In the genomic region with DNA sequence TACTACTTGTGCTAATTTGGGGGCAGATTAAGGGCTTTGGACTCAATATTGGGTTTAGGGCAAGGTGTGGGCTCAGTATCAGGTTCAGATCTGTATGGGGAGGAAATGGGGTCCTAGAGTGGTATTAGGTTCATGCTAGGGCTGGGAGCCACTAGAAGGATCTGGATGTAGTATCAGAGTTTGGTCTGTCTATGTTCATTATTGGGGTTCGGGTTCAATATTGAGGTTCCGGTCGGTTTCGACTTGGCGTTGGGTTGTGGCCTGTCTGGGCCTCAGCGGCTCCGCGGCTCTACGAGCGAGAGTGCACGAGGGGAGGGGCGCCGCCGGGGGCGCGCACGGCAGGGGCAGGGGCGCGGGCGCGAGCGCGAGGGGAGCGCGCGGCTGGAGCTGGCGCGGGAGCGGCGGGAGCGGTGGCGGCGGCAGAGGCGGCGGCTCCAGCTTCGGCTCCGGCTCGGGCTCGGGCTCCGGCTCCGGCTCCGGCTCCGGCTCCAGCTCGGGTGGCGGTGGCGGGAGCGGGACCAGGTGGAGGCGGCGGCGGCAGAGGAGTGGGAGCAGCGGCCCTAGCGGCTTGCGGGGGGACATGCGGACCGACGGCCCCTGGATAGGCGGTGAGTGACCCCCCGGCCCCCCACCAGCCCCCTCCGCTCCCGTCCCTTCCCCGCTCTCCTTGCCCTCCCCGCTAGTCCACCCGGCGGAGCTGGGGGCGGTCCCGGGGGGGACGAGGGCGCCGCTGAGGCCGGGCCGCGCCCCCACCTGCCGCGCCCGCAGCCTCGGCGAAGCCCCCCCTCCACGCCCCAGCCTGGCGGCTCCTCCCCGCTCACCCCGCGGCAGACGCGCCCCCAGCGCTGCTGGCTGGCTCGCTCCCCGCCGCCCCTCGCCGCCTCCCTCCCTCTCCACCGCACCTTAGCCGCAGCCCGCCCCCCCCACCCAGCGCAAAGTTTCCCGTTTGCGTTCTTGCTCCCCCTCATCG, we compare ENCODE assay signal across 8 cellular contexts.
DNase-seq lines count a peak whose midpoint lies in the region; ATAC-seq and TF ChIP-seq lines count a peak whose summit lies in the region.

A gene (plus strand): TSS at position 401 of the 970 bp plus-strand sequence. CDS start 14,193 bp downstream, outside the sequence.

- no peaks in the 10 kb centered on the region for H3K36me3 ChIP-seq in BLaER1 treated with 17β-estradiol and CSF1 and Interleukin-3, amounts not matched to agents 10 nM and 100 nM
- H3K36me3 ChIP-seq in brain microvascular endothelial cell (replicated peaks) = no peaks in the 10 kb centered on the region
- no peaks in the 10 kb centered on the region for H3K36me3 ChIP-seq in iPS DF 6.9 (ENCODE audit: control insufficient read depth, insufficient read depth, low read length)
- no peaks in the 10 kb centered on the region for H3K36me3 ChIP-seq in rectal smooth muscle tissue (ENCODE audit: control insufficient read depth, insufficient read depth, low read length)

- H3K9me3 ChIP-seq in BLaER1 treated with 17β-estradiol and CSF1 and Interleukin-3, amounts not matched to agents 10 nM and 100 nM (replicated peaks in 1 of 11) = no peaks in the 10 kb centered on the region
- no peaks in the 10 kb centered on the region for H3K9me3 ChIP-seq in iPS DF 6.9 (ENCODE audit: control insufficient read depth, insufficient read depth, low read length)

- peaks cover 0 to 28% (median 0%) of the 10 kb centered on the region in 11 experiments; a peak in 8 of 22 replicates for H3K27me3 ChIP-seq in BLaER1 treated with 17β-estradiol and CSF1 and Interleukin-3, amounts not matched to agents 10 nM and 100 nM
- H3K27me3 ChIP-seq in HL-60 (ENCODE audit: insufficient read depth, poor library complexity, severe bottlenecking) (peaks cover 26% of the 10 kb centered on the region), brain microvascular endothelial cell (replicated peaks) (no peaks in the 10 kb centered on the region), iPS DF 6.9 (ENCODE audit: control insufficient read depth, insufficient read depth, low read length) (no peaks in the 10 kb centered on the region), rectal smooth muscle tissue (ENCODE audit: control insufficient read depth, insufficient read depth, low read length) (no peaks in the 10 kb centered on the region)

- in situ Hi-C loops in brain microvascular endothelial cell (cut with HindIII; ENCODE audit: low pct_ligation_motif_present, low sequenced_read_pairs) = no loop called here

- TF ChIP-seq CTCF in HL-60 (IDR thresholded peaks at IDR 0.05; ENCODE audit: insufficient read depth, low read length) (no peak), brain microvascular endothelial cell (IDR thresholded peaks at IDR 0.05; ENCODE audit: low read depth, low read length, missing control alignments) (no peak)

- H3K4me3 ChIP-seq in BLaER1 treated with 17β-estradiol and CSF1 and Interleukin-3, amounts not matched to agents 10 nM and 100 nM = peak within 1 kb of the TSS; percentile 54 to 75 (median 67)
- H3K4me3 ChIP-seq in HL-60 (replicated peaks; ENCODE audit: insufficient read depth, low read length) (peak within 1 kb of the TSS; percentile 32), brain microvascular endothelial cell (ENCODE audit: low read depth, low read length) (peak within 1 kb of the TSS; percentile 76), iPS DF 6.9 (ENCODE audit: low read length) (peak within 1 kb of the TSS; percentile 66), rectal smooth muscle tissue (ENCODE audit: low read length) (peak within 1 kb of the TSS; percentile 56)

- peaks cover 10 to 35% (median 24%) of the 10 kb centered on the region in 10 experiments; a peak in 19 of 20 replicates for H3K4me1 ChIP-seq in BLaER1 treated with 17β-estradiol and CSF1 and Interleukin-3, amounts not matched to agents 10 nM and 100 nM
- peaks cover 4% of the 10 kb centered on the region; the same call in 1 of the 2 replicates for H3K4me1 ChIP-seq in iPS DF 6.9 (ENCODE audit: control insufficient read depth, insufficient read depth, low read length)
- peaks cover 8% of the 10 kb centered on the region for H3K4me1 ChIP-seq in rectal smooth muscle tissue (ENCODE audit: control insufficient read depth, insufficient read depth, low read length)

- peak within 1 kb of the TSS; percentile 79 to 99 (median 96) for H3K4me2 ChIP-seq in BLaER1 treated with 17β-estradiol and CSF1 and Interleukin-3, amounts not matched to agents 10 nM and 100 nM

- H3K27ac ChIP-seq in BLaER1 treated with 17β-estradiol and CSF1 and Interleukin-3, amounts not matched to agents 10 nM and 100 nM = peak within 1 kb of the TSS in 8 of 11 experiments; percentile 10 to 45 (median 23); a peak in 8 of 22 replicates
- H3K27ac ChIP-seq in HL-60 (replicated peaks) = no peak within 1 kb of the TSS
- no peak within 1 kb of the TSS for H3K27ac ChIP-seq in brain microvascular endothelial cell
- H3K27ac ChIP-seq in iPS DF 6.9 (ENCODE audit: low read length) = no peak within 1 kb of the TSS
- H3K27ac ChIP-seq in rectal smooth muscle tissue (ENCODE audit: low read depth, low read length) = peak within 1 kb of the TSS; percentile 69

- no peak for DNase-seq in HL-60 (ENCODE audit: low read depth in 1 of 2, low spot score in 1 of 2)
- peak; percentile 38 for DNase-seq in RPMI8226
- DNase-seq in brain microvascular endothelial cell = no peak
- DNase-seq in iPS DF 6.9 (ENCODE audit: low read depth, low spot score) = no peak

- no CpG with 5 or more reads among the region's 97 CpGs for WGBS in iPS DF 6.9 (ENCODE audit: insufficient coverage, insufficient read length)

- peak within 1 kb of the TSS; percentile 60 to 79 (median 74) for H3K9ac ChIP-seq in BLaER1 treated with 17β-estradiol and CSF1 and Interleukin-3, amounts not matched to agents 10 nM and 100 nM
- H3K9ac ChIP-seq in rectal smooth muscle tissue (ENCODE audit: low read length) = peak within 1 kb of the TSS; percentile 2

- H4K20me1 ChIP-seq in BLaER1 treated with 17β-estradiol and CSF1 and Interleukin-3, amounts not matched to agents 10 nM and 100 nM = peaks cover 0 to 41% (median 0%) of the 10 kb centered on the region in 11 experiments; a peak in 8 of 22 replicates

- no peak for ATAC-seq in HG03045 (IDR thresholded peaks at IDR 0.05; ENCODE audit: unreplicated experiment)
- no peak for ATAC-seq in GM19035 (IDR thresholded peaks at IDR 0.05; ENCODE audit: unreplicated experiment)

Comparison
In these comparisons a context has a peak if more than half of its experiments do, and no peak if none do; other contexts are left out.
1. H3K27ac ChIP-seq: peak in BLaER1 treated with 17β-estradiol and CSF1 and Interleukin-3, amounts not matched to agents 10 nM and 100 nM (8 of 11) and rectal smooth muscle tissue (single experiment); none in HL-60 (single experiment), brain microvascular endothelial cell (single experiment) and iPS DF 6.9 (single experiment).
2. Peak in every context shown above with its lines, with median percentiles within 50 percentile points of each other: H3K4me3 ChIP-seq.